22 cellular contexts compared by ENCODE assay signal in genomic region chr20:25547999-25548398, GRCh38. TPM values are rescaled to one million over a fixed set of nuclear protein-coding genes. Genes with fewer than 3 reads are reported as not detected.
A peak's percentile ranks its signal among the peaks of the same experiment; 100 is the strongest.
DNase-seq lines count a peak whose midpoint lies in the region; ATAC-seq, FAIRE-seq and TF ChIP-seq lines count a peak whose summit lies in the region.
"Had no signal": no experiment of that assay in that cellular context is flagged by ENCODE, and none has a peak within 500 bp of the region (broad histone marks: within the 10 kb centered on the region; RNA-seq: fewer than 3 reads in every experiment).

No MANE protein-coding gene starts in this region.

- peak overlapping the region; percentile 5 for H2AK9ac ChIP-seq in IMR-90 (replicated peaks; ENCODE audit: low read depth, low read length, poor library complexity)

- H3K4me3 Mint-ChIP-seq in stimulated activated effector memory CD8-positive, alpha-beta T cell treated with anti-CD3 and anti-CD28 coated beads, Interleukin-12 subunit alpha, Interleukin-12 subunit beta, amount 100 ng/mL, for 72 hours = no peak overlapping the region
- H3K4me3 Mint-ChIP-seq: CD4-positive, alpha-beta T cell had no signal

- no peaks in the 10 kb centered on the region for H3K36me3 Mint-ChIP-seq in stimulated activated effector memory CD8-positive, alpha-beta T cell treated with anti-CD3 and anti-CD28 coated beads, Interleukin-12 subunit alpha, Interleukin-12 subunit beta, amount 100 ng/mL, for 72 hours

- no peak overlapping the region for H4K91ac ChIP-seq in IMR-90 (ENCODE audit: insufficient read depth, low read depth, low read length)
- H4K91ac ChIP-seq in H1 (replicated peaks; ENCODE audit: insufficient read length, low read length) = peak overlapping the region; percentile 20

- H3K56ac ChIP-seq in IMR-90 (ENCODE audit: extremely low read depth, insufficient read depth, low read length) (no peak overlapping the region), H1 (replicated peaks; ENCODE audit: insufficient read length, low read depth, low read length) (no peak overlapping the region)

- H4K20me1 ChIP-seq in IMR-90 (ENCODE audit: insufficient read depth, low read length) = peaks cover 40% of the 10 kb centered on the region
- peaks cover 3 to 21% of the 10 kb centered on the region in 2 experiments for H4K20me1 ChIP-seq in H1 (replicated peaks in 1 of 2; ENCODE audit: control insufficient read depth in 1 of 2, insufficient read depth in 2 of 2, low read length in 2 of 2)
- H4K20me1 ChIP-seq in HepG2 (ENCODE audit: insufficient read depth, low read length) = peaks cover 18% of the 10 kb centered on the region; the same call in 1 of the 2 replicates
- H4K20me1 ChIP-seq: BLaER1 treated with 17β-estradiol and CSF1 and Interleukin-3, amounts not matched to agents 10 nM and 100 nM had no signal

- H3K23ac ChIP-seq in IMR-90 (ENCODE audit: low read depth, low read length) (no peak overlapping the region), H1 (ENCODE audit: insufficient read length) (no peak overlapping the region)

- H3K36me3 ChIP-seq in IMR-90 (ENCODE audit: control insufficient read depth, insufficient read depth, low read length) (no peaks in the 10 kb centered on the region), H1 (ENCODE audit: control insufficient read depth in 2 of 4, insufficient read depth in 4 of 4, low read length in 3 of 4) (no peaks in the 10 kb centered on the region), HepG2 (replicated peaks in 1 of 2; ENCODE audit: control insufficient read depth in 1 of 2, insufficient read depth in 2 of 2, low read length in 2 of 2) (peaks cover 4 to 18% of the 10 kb centered on the region in 2 experiments), psoas muscle (ENCODE audit: insufficient read depth in 1 of 2, low read depth in 1 of 2) (no peaks in the 10 kb centered on the region)
- H3K36me3 ChIP-seq: BLaER1 treated with 17β-estradiol and CSF1 and Interleukin-3, amounts not matched to agents 10 nM and 100 nM; MG63; Peyer's patch had no signal

- H3K23me2 ChIP-seq in H1 (ENCODE audit: low read depth, low read length) = no peaks in the 10 kb centered on the region

- H3K79me1 ChIP-seq in IMR-90 (ENCODE audit: low read depth in 1 of 2, low read length in 2 of 2) (peaks cover 6 to 73% of the 10 kb centered on the region in 2 experiments; a peak in 3 of 4 replicates), H1 (ENCODE audit: low read depth, low read length) (peaks cover 12% of the 10 kb centered on the region)

- H3K4me2 ChIP-seq in IMR-90 (ENCODE audit: low read depth, low read length) (no peak overlapping the region), H1 (ENCODE audit: insufficient read depth in 1 of 2, low read depth in 2 of 2, low read length in 2 of 2) (no peak overlapping the region), HepG2 (ENCODE audit: low read depth, low read length) (no peak overlapping the region)
- H3K4me2 ChIP-seq: SK-N-SH had no signal

- H2BK15ac ChIP-seq in IMR-90 (ENCODE audit: low read depth, low read length) = no peak overlapping the region
- no peak overlapping the region for H2BK15ac ChIP-seq in H1 (ENCODE audit: low read length)

- H3K9me1 ChIP-seq in IMR-90 (ENCODE audit: insufficient read depth, low read length) = peaks cover 37% of the 10 kb centered on the region

- H3K18ac ChIP-seq in IMR-90 (ENCODE audit: low read depth, low read length) = no peak overlapping the region
- no peak overlapping the region for H3K18ac ChIP-seq in H1 (ENCODE audit: extremely low read depth, low read length)

- ATAC-seq in IMR-90 (ENCODE audit: low read depth) = no peak
- no peak for ATAC-seq in HepG2
- ATAC-seq in stimulated activated effector memory CD8-positive, alpha-beta T cell treated with anti-CD3 and anti-CD28 coated beads, Interleukin-12 subunit alpha, Interleukin-12 subunit beta, amount 100 ng/mL, for 72 hours = peak; percentile 24
- ATAC-seq in GM21390 (IDR thresholded peaks at IDR 0.05; ENCODE audit: unreplicated experiment) = no peak
- ATAC-seq in GM18498 (IDR thresholded peaks at IDR 0.05; ENCODE audit: unreplicated experiment) = no peak
- no peak for ATAC-seq in psoas muscle

- POLR2A ChIA-PET in IMR-90 (lab: Charles Lee; ENCODE audit: unreplicated experiment) (no interaction called here), H1 (lab: Charles Lee; ENCODE audit: partially characterized antibody) (interaction anchor here (0.7 to 0.8 kb wide), 2 partner anchors 9 to 57 kb away, joined by 3 to 4 read pairs; no protein-coding TSS in a partner anchor), HepG2 (lab: Yijun Ruan, JAX) (no interaction called here)

- H3K4ac ChIP-seq in IMR-90 (ENCODE audit: low read depth, low read length) = no peak overlapping the region
- no peak overlapping the region for H3K4ac ChIP-seq in H1 (replicated peaks; ENCODE audit: insufficient read length, low read depth, low read length)

- no peak overlapping the region for H2BK120ac ChIP-seq in IMR-90 (ENCODE audit: low read depth, low read length)
- no peak overlapping the region for H2BK120ac ChIP-seq in H1 (replicated peaks; ENCODE audit: low read depth, low read length)

- peaks cover 4% of the 10 kb centered on the region for H3K4me1 Mint-ChIP-seq in stimulated activated effector memory CD8-positive, alpha-beta T cell treated with anti-CD3 and anti-CD28 coated beads, Interleukin-12 subunit alpha, Interleukin-12 subunit beta, amount 100 ng/mL, for 72 hours

- CTCF ChIA-PET in IMR-90 (lab: Yijun Ruan, JAX) (no interaction called here), H1 (lab: Charles Lee; ENCODE audit: partially characterized antibody) (interaction anchor here (0.7 to 2.8 kb wide), 3 partner anchors 9 to 78 kb away, joined by 3 to 7 read pairs (median 3); no protein-coding TSS in a partner anchor), HepG2 (lab: Yijun Ruan, JAX; ENCODE audit: low intra/inter-chr PET ratio, low total read pairs) (no interaction called here)

- H3K14ac ChIP-seq in IMR-90 (replicated peaks; ENCODE audit: low read depth, low read length) (no peak overlapping the region), H1 (ENCODE audit: insufficient read length) (no peak overlapping the region)

- TF ChIP-seq POLR2A in IMR-90 (IDR thresholded peaks at IDR 0.05; ENCODE audit: low read depth, low read length) = no peak
- no peak for TF ChIP-seq POLR2A in H1 (IDR thresholded peaks at IDR 0.05; ENCODE audit: control extremely low read depth in 1 of 2, low read depth in 2 of 2, low read length in 2 of 2)
- no peak for TF ChIP-seq POLR2A in HepG2 (IDR thresholded peaks at IDR 0.05; ENCODE audit: insufficient read depth in 1 of 2, low read depth in 2 of 2, low read length in 2 of 2)

- intact Hi-C loops in IMR-90 (cut with micrococcal nuclease) = loop anchor here (10.0 kb wide), 1 partner anchor 47 kb away; no protein-coding TSS in a partner anchor
- intact Hi-C loops in HepG2 (cut with micrococcal nuclease; ENCODE audit: unreplicated experiment) = no loop called here
- intact Hi-C loops in psoas muscle (cut with DNase I) = no loop called here

- BruUV-seq in IMR-90 (replicated peaks; lab: Mats Ljungman, UMichigan) = no TSS peak
- no TSS peak for BruUV-seq in HepG2 (replicated peaks; lab: Mats Ljungman, UMichigan)

- dilution Hi-C loops in IMR-90 (cut with HindIII; ENCODE audit: low sequenced_read_pairs, unreplicated experiment) = no loop called here

- TF ChIP-seq CTCF in IMR-90 (conservative IDR thresholded peaks at IDR 0.05; ENCODE audit: low read depth, low read length) = no peak
- no peak for TF ChIP-seq CTCF in H1 (IDR thresholded peaks at IDR 0.05; ENCODE audit: control extremely low read depth in 1 of 3, insufficient read depth in 1 of 3, low read depth in 1 of 3, low read length in 3 of 3)
- no peak for TF ChIP-seq CTCF in HepG2 (CRISPR knock-in tag; IDR thresholded peaks at IDR 0.05)
- TF ChIP-seq CTCF in psoas muscle (IDR thresholded peaks at IDR 0.05) = no peak

- H3K27ac ChIP-seq in IMR-90 (ENCODE audit: insufficient read depth, low read length) (no peak overlapping the region), H1 (ENCODE audit: low read depth, low read length) (no peak overlapping the region), HepG2 (ENCODE audit: extremely low read length, insufficient read depth, low read length) (no peak overlapping the region), psoas muscle (no peak overlapping the region)

- WGBS in IMR-90 (ENCODE audit: extremely low coverage in 2 of 2, insufficient read length in 1 of 2), 2 experiments = 60% methylated on average over 3 of the region's 3 CpGs; no CpG with 5 or more reads in 1 of the 2 experiments
- WGBS in H1 (ENCODE audit: extremely low coverage in 1 of 2, insufficient coverage in 1 of 2, insufficient read length in 1 of 2, insufficient replicate concordance in 2 of 2, low coverage in 1 of 2, low lambda C conversion rate in 2 of 2, missing lambda C conversion rate in 1 of 2), 2 experiments = 61% methylated on average over 3 of the region's 3 CpGs; no CpG with 5 or more reads in 1 of the 2 experiments
- WGBS in HepG2 (ENCODE audit: low lambda C conversion rate) = 59% methylated on average over 3 of the region's 3 CpGs
- 57 to 67% (median 64%) methylated on average over 3 of the region's 3 CpGs for WGBS in psoas muscle, 3 donors

- H2BK5ac ChIP-seq in IMR-90 (ENCODE audit: low read depth, low read length, poor library complexity, severe bottlenecking) (no peak overlapping the region), H1 (ENCODE audit: low read depth, low read length) (no peak overlapping the region; the same call in 1 of the 2 replicates)

- H3K27ac Mint-ChIP-seq in stimulated activated effector memory CD8-positive, alpha-beta T cell treated with anti-CD3 and anti-CD28 coated beads, Interleukin-12 subunit alpha, Interleukin-12 subunit beta, amount 100 ng/mL, for 72 hours = no peak overlapping the region
- H3K27ac Mint-ChIP-seq: CD4-positive, alpha-beta T cell had no signal

- H3K27me3 ChIP-seq in IMR-90 (ENCODE audit: control insufficient read depth, insufficient read depth, low read length) (no peaks in the 10 kb centered on the region), H1 (replicated peaks in 1 of 4; ENCODE audit: control insufficient read depth in 3 of 4, extremely low read depth in 1 of 4, insufficient read depth in 3 of 4, low read length in 3 of 4) (no peaks in the 10 kb centered on the region), HepG2 (ENCODE audit: control insufficient read depth in 1 of 2, insufficient read depth in 2 of 2, low read length in 2 of 2) (no peaks in the 10 kb centered on the region), psoas muscle (ENCODE audit: insufficient read depth in 3 of 3, low read length in 2 of 3) (no peaks in the 10 kb centered on the region)
- H3K27me3 ChIP-seq: BLaER1 treated with 17β-estradiol and CSF1 and Interleukin-3, amounts not matched to agents 10 nM and 100 nM; MG63; Peyer's patch had no signal

- TF ChIP-seq EP300 in H1 (IDR thresholded peaks at IDR 0.05; ENCODE audit: borderline replicate concordance in 1 of 2, low read depth in 2 of 2, low read length in 2 of 2) (no peak), HepG2 (IDR thresholded peaks at IDR 0.05; ENCODE audit: low read depth in 2 of 2, low read length in 2 of 2) (no peak), HepG2 (CRISPR knock-in tag; IDR thresholded peaks at IDR 0.05; ENCODE audit: borderline replicate concordance) (no peak)

- H3K9me3 ChIP-seq in IMR-90 (ENCODE audit: control insufficient read depth, insufficient read depth, low read length) = no peaks in the 10 kb centered on the region
- H3K9me3 ChIP-seq in H1 (ENCODE audit: insufficient read depth in 2 of 2, low read depth in 1 of 2, low read length in 1 of 2) = no peaks in the 10 kb centered on the region
- no peaks in the 10 kb centered on the region for H3K9me3 ChIP-seq in HepG2 (ENCODE audit: low read length)
- H3K9me3 ChIP-seq in psoas muscle = no peaks in the 10 kb centered on the region
- H3K9me3 ChIP-seq: A549; BLaER1 treated with 17β-estradiol and CSF1 and Interleukin-3, amounts not matched to agents 10 nM and 100 nM; MG63; Peyer's patch; SK-N-SH had no signal

- H2AFZ ChIP-seq in IMR-90 (replicated peaks; ENCODE audit: low read length, poor library complexity) (no peak overlapping the region), H1 (ENCODE audit: low read length) (no peak overlapping the region), HepG2 (ENCODE audit: low read length) (no peak overlapping the region)

- H2AK5ac ChIP-seq in IMR-90 (ENCODE audit: low read depth, low read length) = no peak overlapping the region
- no peak overlapping the region for H2AK5ac ChIP-seq in H1 (ENCODE audit: low read depth, low read length)

- H2BK12ac ChIP-seq in H1 (ENCODE audit: low read depth, low read length) = no peak overlapping the region

- no peak overlapping the region for H4K8ac ChIP-seq in IMR-90 (ENCODE audit: low read depth in 2 of 2, low read length in 2 of 2)
- H4K8ac ChIP-seq in H1 (ENCODE audit: extremely low read depth, insufficient read depth, low read length) = peak overlapping the region; percentile 41

- H4K5ac ChIP-seq in IMR-90 (ENCODE audit: low read depth, low read length) (no peak overlapping the region), H1 (ENCODE audit: insufficient read length, low read depth, low read length) (no peak overlapping the region)

- H3K79me2 ChIP-seq in H1 (ENCODE audit: control insufficient read depth in 1 of 2, insufficient read depth in 2 of 2, low read length in 2 of 2) (peaks cover 0 to 62% of the 10 kb centered on the region in 2 experiments; a peak in 3 of 4 replicates), HepG2 (ENCODE audit: insufficient read depth, low read length) (peaks cover 47% of the 10 kb centered on the region)

- H3K4me3 ChIP-seq in IMR-90 (ENCODE audit: insufficient read depth, low read depth, low read length) (no peak overlapping the region), H1 (ENCODE audit: extremely low read depth in 1 of 4, insufficient read depth in 2 of 4, low read depth in 3 of 4, low read length in 4 of 4) (no peak overlapping the region), HepG2 (replicated peaks in 1 of 3; ENCODE audit: insufficient read depth in 1 of 3, low read depth in 2 of 3, low read length in 3 of 3) (no peak overlapping the region), psoas muscle (no peak overlapping the region)
- H3K4me3 ChIP-seq: A549; BLaER1 treated with 17β-estradiol and CSF1 and Interleukin-3, amounts not matched to agents 10 nM and 100 nM; MG63; Peyer's patch had no signal

- no peak for FAIRE-seq in H1 (lab: Jason Lieb, UNC)
- no peak for FAIRE-seq in HepG2 (lab: Jason Lieb, UNC)
- FAIRE-seq: A549, HTR-8/SVneo had no signal

- no peaks in the 10 kb centered on the region for H3K9me3 Mint-ChIP-seq in stimulated activated effector memory CD8-positive, alpha-beta T cell treated with anti-CD3 and anti-CD28 coated beads, Interleukin-12 subunit alpha, Interleukin-12 subunit beta, amount 100 ng/mL, for 72 hours
- H3K9me3 Mint-ChIP-seq: CD4-positive, alpha-beta T cell had no signal

- H3K4me1 ChIP-seq in IMR-90 (ENCODE audit: control insufficient read depth, insufficient read depth, low read length) (peaks cover 30% of the 10 kb centered on the region), H1 (replicated peaks in 1 of 4; ENCODE audit: control insufficient read depth in 3 of 4, insufficient read depth in 4 of 4, low read length in 3 of 4) (peaks cover 6 to 24% (median 14%) of the 10 kb centered on the region in 4 experiments), HepG2 (ENCODE audit: insufficient read depth, low read length) (peaks cover 75% of the 10 kb centered on the region), psoas muscle (no peaks in the 10 kb centered on the region)

- DNase-seq in IMR-90 (no peak), H1 (ENCODE audit: low read depth in 1 of 2, low spot score in 2 of 2) (no peak), HepG2 (ENCODE audit: low spot score) (no peak), psoas muscle (no peak)
- DNase-seq in stimulated activated effector memory CD8-positive, alpha-beta T cell treated with anti-CD3 and anti-CD28 coated beads, Interleukin-12 subunit alpha, Interleukin-12 subunit beta, amount 100 ng/mL, for 72 hours (ENCODE audit: low spot score in 2 of 2) = no peak
- DNase-seq: AML-193; CD4-positive, alpha-beta T cell; DMS53; KG1; NCI-H2029; NCI-H446 treated with DMSO at 0.1 percent for 48 hours; NCI-H526; Peyer's patch; SIG-M5; SK-N-SH; SW 1271 had no signal

- no peak for TF ChIP-seq RAD21 in IMR-90 (IDR thresholded peaks at IDR 0.05; ENCODE audit: low read length)
- TF ChIP-seq RAD21 in H1 (IDR thresholded peaks at IDR 0.05 in 1 of 2, conservative IDR thresholded peaks at IDR 0.05 in 1 of 2; ENCODE audit: low read depth in 2 of 2, low read length in 2 of 2) = no peak
- TF ChIP-seq RAD21 in HepG2 (CRISPR knock-in tag; IDR thresholded peaks at IDR 0.05) = no peak

- in situ Hi-C loops in IMR-90 (cut with MboI; ENCODE audit: low sequenced_read_pairs) = loop anchor here (25.0 kb wide), 1 partner anchor 236 kb away; no protein-coding TSS in a partner anchor
- in situ Hi-C loops in HepG2 (cut with HindIII; ENCODE audit: extremely low pct_ligation_motif_present, low pct_unique_long_range_greater_than_20kb) = no loop called here

- H2BK20ac ChIP-seq in IMR-90 (ENCODE audit: low read depth, low read length) = no peak overlapping the region
- H2BK20ac ChIP-seq in H1 (ENCODE audit: low read length) = no peak overlapping the region

- H3K9ac ChIP-seq in IMR-90 (ENCODE audit: low read depth, low read length) (no peak overlapping the region), H1 (replicated peaks in 1 of 4; ENCODE audit: extremely low read depth in 1 of 4, low read depth in 3 of 4, low read length in 3 of 4) (no peak overlapping the region), HepG2 (ENCODE audit: insufficient read depth, low read depth, low read length) (no peak overlapping the region)
- H3K9ac ChIP-seq: BLaER1 treated with 17β-estradiol and CSF1 and Interleukin-3, amounts not matched to agents 10 nM and 100 nM; SK-N-SH had no signal

RNA-seq across cellular contexts. Expression of gene NINL, which starts 37.3 kb away (rescaled TPM):
- total RNA-seq in IMR-90 (2012; rRNA removed) (3.0 and 3.6 TPM in 2 replicates), HepG2 (2016; rRNA removed; fragmentation: Illumina TruSeq; extraction: Trizol) (23.3 and 34.3 TPM in 2 replicates), psoas muscle (1 to 10 TPM in 1 of 4 donors, under 1 TPM in 3; 0.22 to 1.3 (median 0.48) TPM)
- polyA plus RNA-seq in IMR-90 (2012; rRNA removed) (10.4 and 11.2 TPM in 2 replicates), H1 (2011; rRNA removed) (14.0 and 15.3 TPM in 2 replicates), HepG2 (2011; rRNA removed) (32.3 and 34.6 TPM in 2 replicates), psoas muscle (under 1 TPM; 0.23 to 0.57 (median 0.36) TPM)
- 4.6 and 6.5 TPM in 2 replicates for polyA plus RNA-seq in IMR-90 (2012; cell fraction: cytosol; rRNA removed)
- 41.6 and 58.2 TPM in 2 replicates for polyA plus RNA-seq in IMR-90 (2012; cell fraction: nucleus; rRNA removed; ENCODE audit: low replicate concordance)
- total RNA-seq in H1 (2021; fragmentation: NEBNext Ultra II Directional; extraction: Animal tissue kit (Norgen Biotek cat#: 25700)) = 27.3 and 30.0 TPM in 2 replicates
- 22.8 TPM for polyA plus RNA-seq in H1 (2011; cell fraction: cytosol; rRNA removed)
- polyA plus RNA-seq in H1 (2011; cell fraction: nucleus; rRNA removed) = 39.3 TPM
- polyA plus RNA-seq in H1 (2012, experiment 1 of 2) = 28.0 to 40.8 TPM (median 30.5 TPM) in 4 replicates
- polyA plus RNA-seq in H1 (2012, experiment 2 of 2) = 9.2 TPM
- 17.2 TPM for polyA plus RNA-seq in H1 (2013, experiment 1 of 2)
- polyA plus RNA-seq in H1 (2013, experiment 2 of 2) = 15.1 TPM
- 12.3 and 19.9 TPM in 2 replicates for polyA minus RNA-seq in H1 (2011; rRNA and poly(A)+ RNA removed)
- 12.2 TPM for polyA minus RNA-seq in H1 (2011; cell fraction: cytosol; rRNA and poly(A)+ RNA removed)
- 19.7 TPM for polyA minus RNA-seq in H1 (2011; cell fraction: nucleus; rRNA and poly(A)+ RNA removed)
- 7.4 and 10.8 TPM in 2 replicates for total RNA-seq in HepG2 (2016; cell fraction: cytosol; rRNA removed; fragmentation: Illumina TruSeq; extraction: Trizol; ENCODE audit: low read depth)
- total RNA-seq in HepG2 (2016; cell fraction: insoluble cytoplasmic fraction; rRNA removed; fragmentation: Illumina TruSeq; extraction: Trizol) = 20.1 and 34.4 TPM in 2 replicates
- total RNA-seq in HepG2 (2016; cell fraction: membrane; rRNA removed; fragmentation: Illumina TruSeq; extraction: Trizol) = 11.6 and 15.7 TPM in 2 replicates
- 37.4 and 38.1 TPM in 2 replicates for total RNA-seq in HepG2 (2016; cell fraction: nucleus; rRNA removed; fragmentation: Illumina TruSeq; extraction: Trizol)
- polyA plus RNA-seq in HepG2 (2011; cell fraction: cytosol; rRNA removed) = 24.8 and 25.8 TPM in 2 replicates
- polyA plus RNA-seq in HepG2 (2011; cell fraction: nucleus; rRNA removed) = 114 and 118 TPM in 2 replicates
- polyA plus RNA-seq in HepG2 (2012) = 38.7 and 42.0 TPM in 2 replicates
- 3.0 and 3.7 TPM in 2 replicates for polyA plus RNA-seq in HepG2 (2016; cell fraction: cytosol; fragmentation: Illumina TruSeq; extraction: Trizol; ENCODE audit: low read depth)
- polyA plus RNA-seq in HepG2 (2016; cell fraction: insoluble cytoplasmic fraction; fragmentation: Illumina TruSeq; extraction: Trizol; ENCODE audit: low read depth) = 19.3 and 24.8 TPM in 2 replicates
- 8.1 TPM in 2 replicates for polyA plus RNA-seq in HepG2 (2016; cell fraction: membrane; fragmentation: Illumina TruSeq; extraction: Trizol; ENCODE audit: low read depth)
- 90.8 and 96.3 TPM in 2 replicates for polyA plus RNA-seq in HepG2 (2016; cell fraction: nucleus; fragmentation: Illumina TruSeq; extraction: Trizol; ENCODE audit: insufficient read depth, low read depth)
- 1.7 and 32.6 TPM in 2 replicates for polyA minus RNA-seq in HepG2 (2011; rRNA and poly(A)+ RNA removed; ENCODE audit: low replicate concordance)
- polyA minus RNA-seq in HepG2 (2011; cell fraction: cytosol; rRNA and poly(A)+ RNA removed) = 6.9 and 8.0 TPM in 2 replicates
- polyA minus RNA-seq in HepG2 (2011; cell fraction: nucleus; rRNA and poly(A)+ RNA removed) = 46.9 and 49.6 TPM in 2 replicates
